ENCODE assay signal across 17 cellular contexts in the genomic region with DNA sequence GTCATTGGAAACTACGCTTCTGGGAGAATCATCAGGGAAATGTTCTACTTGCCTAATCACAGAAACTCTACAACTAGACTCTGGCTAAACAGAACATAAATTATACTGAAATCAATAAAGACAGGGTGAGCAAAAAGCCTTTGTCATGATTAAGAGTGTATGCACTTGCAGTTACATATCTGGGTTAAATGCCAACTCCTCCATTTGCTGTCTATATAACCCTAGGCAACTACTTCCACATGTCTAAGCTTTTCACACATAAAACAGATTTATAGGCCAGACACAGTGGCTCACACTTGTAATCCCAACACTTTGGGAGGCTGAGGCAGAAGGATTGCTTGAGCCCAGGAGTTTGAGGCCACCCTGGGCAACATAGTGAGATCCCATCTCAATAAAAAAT.
DNase-seq lines count a peak whose midpoint lies in the region; ATAC-seq and TF ChIP-seq lines count a peak whose summit lies in the region.
"Had no signal": no experiment of that assay in that cellular context is flagged by ENCODE, and none has a peak within 500 bp of the region (broad histone marks: within the 10 kb centered on the region; RNA-seq: fewer than 3 reads in every experiment).

No MANE protein-coding gene starts in this region.

- no peaks in the 10 kb centered on the region for H3F3A ChIP-seq in GM23338 (replicated peaks; ENCODE audit: low read depth)

- no peak overlapping the region for H3K4me3 ChIP-seq in AG10803 (ENCODE audit: low read length)
- no peak overlapping the region for H3K4me3 ChIP-seq in GM23338
- H3K4me3 ChIP-seq: BLaER1 treated with 17β-estradiol and CSF1 and Interleukin-3, amounts not matched to agents 10 nM and 100 nM; K562 had no signal

- ATAC-seq in GM23338, result no peak
- ATAC-seq: CD8-positive, alpha-beta T cell; HCT116; K562 had no signal

- H3K4me3 Mint-ChIP-seq in GM23338, result no peak overlapping the region
- H3K4me3 Mint-ChIP-seq: B cell; CD8-positive, alpha-beta T cell had no signal

- H3K4me1 ChIP-seq in GM23338 (ENCODE audit: insufficient read depth), result peaks cover 3% of the 10 kb centered on the region; the same call in 1 of the 2 replicates
- H3K4me1 ChIP-seq: BLaER1 treated with 17β-estradiol and CSF1 and Interleukin-3, amounts not matched to agents 10 nM and 100 nM had no signal

- H3K79me2 ChIP-seq in GM23338 (replicated peaks; ENCODE audit: insufficient read depth), result no peaks in the 10 kb centered on the region

- H4K20me1 ChIP-seq in GM23338 (replicated peaks; ENCODE audit: insufficient read depth), result no peaks in the 10 kb centered on the region
- H4K20me1 ChIP-seq: BLaER1 treated with 17β-estradiol and CSF1 and Interleukin-3, amounts not matched to agents 10 nM and 100 nM had no signal

- H3K36me3 Mint-ChIP-seq in GM23338 (ENCODE audit: low read depth), result no peaks in the 10 kb centered on the region
- H3K36me3 Mint-ChIP-seq: CD8-positive, alpha-beta T cell had no signal

- H3K27me3 ChIP-seq in GM23338 (ENCODE audit: insufficient read depth), result no peaks in the 10 kb centered on the region

- no peak overlapping the region for H3K27ac Mint-ChIP-seq in GM23338
- H3K27ac Mint-ChIP-seq: B cell; CD8-positive, alpha-beta T cell had no signal

- H3K27me3 Mint-ChIP-seq in GM23338 (ENCODE audit: insufficient read depth, low read depth, poor library complexity), result peaks cover 3% of the 10 kb centered on the region

- TF ChIP-seq CTCF in AG10803 (conservative IDR thresholded peaks at IDR 0.05; ENCODE audit: low read length) (no peak), GM23338 (conservative IDR thresholded peaks at IDR 0.05; ENCODE audit: low read depth in 2 of 2) (no peak)

- no peak overlapping the region for H3K27ac ChIP-seq in GM23338 (ENCODE audit: low read depth)
- H3K27ac ChIP-seq: BLaER1 treated with 17β-estradiol and CSF1 and Interleukin-3, amounts not matched to agents 10 nM and 100 nM had no signal

- no peak overlapping the region for H2AFZ ChIP-seq in GM23338

- H3K4me1 Mint-ChIP-seq in GM23338, result peaks cover 7% of the 10 kb centered on the region
- H3K4me1 Mint-ChIP-seq: B cell had no signal

- H3K9me2 ChIP-seq in GM23338 (ENCODE audit: insufficient read depth), result 0 out of 2 replicates have a peak, but pooled peaks cover 5% of the 10 kb centered on the region

- DNase-seq in AG10803 (ENCODE audit: low read depth) (peak; percentile 42), GM04504 (ENCODE audit: low read depth) (peak; percentile 49), NCI-H69 (lab: John Stamatoyannopoulos, UW) (peak; percentile 62), fibroblast of peridontal ligament (ENCODE audit: extremely low read depth) (peak; percentile 30), GM23338 (ENCODE audit: low spot score) (no peak), globus pallidus (ENCODE audit: low spot score) (no peak), DMS53 treated with DMSO at 0.1 percent for 48 hours (lab: John Stamatoyannopoulos, UW; ENCODE audit: unreplicated experiment) (no peak), retina (no peak)
- DNase-seq: Calu3; CD8-positive, alpha-beta T cell; DND-41; GOT3; H7 had no signal

- no peak overlapping the region for H3K4me2 ChIP-seq in GM23338
- H3K4me2 ChIP-seq: BLaER1 treated with 17β-estradiol and CSF1 and Interleukin-3, amounts not matched to agents 10 nM and 100 nM had no signal

- no peaks in the 10 kb centered on the region for H3K9me3 Mint-ChIP-seq in GM23338
- H3K9me3 Mint-ChIP-seq: CD8-positive, alpha-beta T cell had no signal

- no peaks in the 10 kb centered on the region for H3K36me3 ChIP-seq in GM23338 (ENCODE audit: insufficient read depth)
- H3K36me3 ChIP-seq: BLaER1 treated with 17β-estradiol and CSF1 and Interleukin-3, amounts not matched to agents 10 nM and 100 nM had no signal

TF ChIP-seq in GM23338, 12 proteins besides CTCF, POLR2A, EP300 and RAD21 (continues in another document):
- TF ChIP-seq ZNF462 (CRISPR knock-in tag; IDR thresholded peaks at IDR 0.05) (no peak), NANOG (IDR thresholded peaks at IDR 0.05; ENCODE audit: borderline replicate concordance) (no peak), ZNF114 (CRISPR knock-in tag; IDR thresholded peaks at IDR 0.05) (no peak), ZNF331 (CRISPR knock-in tag; IDR thresholded peaks at IDR 0.05; ENCODE audit: low read depth) (no peak), CREB1 (CRISPR knock-in tag; IDR thresholded peaks at IDR 0.05; ENCODE audit: low read depth) (no peak)
- TF ChIP-seq, protein P1, sequence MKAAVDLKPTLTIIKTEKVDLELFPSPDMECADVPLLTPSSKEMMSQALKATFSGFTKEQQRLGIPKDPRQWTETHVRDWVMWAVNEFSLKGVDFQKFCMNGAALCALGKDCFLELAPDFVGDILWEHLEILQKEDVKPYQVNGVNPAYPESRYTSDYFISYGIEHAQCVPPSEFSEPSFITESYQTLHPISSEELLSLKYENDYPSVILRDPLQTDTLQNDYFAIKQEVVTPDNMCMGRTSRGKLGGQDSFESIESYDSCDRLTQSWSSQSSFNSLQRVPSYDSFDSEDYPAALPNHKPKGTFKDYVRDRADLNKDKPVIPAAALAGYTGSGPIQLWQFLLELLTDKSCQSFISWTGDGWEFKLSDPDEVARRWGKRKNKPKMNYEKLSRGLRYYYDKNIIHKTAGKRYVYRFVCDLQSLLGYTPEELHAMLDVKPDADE (IDR thresholded peaks at IDR 0.05), result no peak

Comparison
In these comparisons a context has a peak if more than half of its experiments do, and no peak if none do; other contexts are left out.
1. DNase-seq: peak in AG10803 (single experiment), GM04504 (single experiment), NCI-H69 (single experiment) and fibroblast of peridontal ligament (single experiment); none in GM23338 (single experiment), globus pallidus (single experiment), DMS53 treated with DMSO at 0.1 percent for 48 hours (single experiment) and retina (single experiment).